Comparison of ENCODE assay signal across 2 cellular contexts in the genomic region with DNA sequence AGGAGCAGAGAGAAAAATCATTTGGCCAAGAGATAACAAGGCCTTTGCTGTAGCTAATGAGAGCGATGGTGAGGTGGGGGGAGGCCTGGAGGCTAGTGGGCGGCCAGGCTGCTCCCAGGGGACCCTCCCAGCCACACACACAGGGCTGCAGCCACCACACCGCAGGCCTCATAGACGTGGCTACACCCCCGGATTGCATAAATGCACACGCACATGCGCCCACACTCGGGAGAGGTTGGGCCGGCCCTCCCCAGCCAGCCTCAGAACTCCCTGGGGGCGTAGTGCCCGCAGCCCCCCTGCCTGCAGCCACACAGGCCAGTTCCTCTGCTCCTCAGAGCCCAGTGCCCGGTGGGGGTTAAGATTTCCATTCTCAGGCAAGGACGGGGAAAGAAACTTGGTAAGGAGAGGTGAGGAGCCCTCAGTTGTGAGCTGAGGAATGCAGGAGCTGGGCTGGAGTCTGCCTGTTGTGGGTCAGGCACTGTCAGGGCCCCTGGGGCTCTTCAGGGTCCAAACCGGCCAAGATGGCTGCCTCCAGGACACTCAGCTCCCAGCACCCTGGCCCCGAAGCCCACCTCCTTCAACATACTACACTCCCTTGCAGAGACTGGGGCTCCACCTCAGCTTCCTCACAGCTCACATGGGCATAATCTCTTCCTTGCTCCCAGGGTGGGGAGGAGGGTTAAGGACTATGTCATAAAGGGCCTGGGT.
TF ChIP-seq lines count a peak whose summit lies in the region.

No MANE protein-coding gene starts in this region.

TF ChIP-seq in GM12891, 5 proteins besides CTCF, POLR2A, EP300 and RAD21:
- no peak for TF ChIP-seq POLR2AphosphoS5 (IDR thresholded peaks at IDR 0.05; ENCODE audit: low read depth, low read length)
- peak; percentile 85 for TF ChIP-seq POU2F2 (IDR thresholded peaks at IDR 0.05; ENCODE audit: low read depth, low read length)

TF ChIP-seq in H1, 55 proteins besides CTCF, POLR2A, EP300 and RAD21:
- TF ChIP-seq EZH2 (IDR thresholded peaks at IDR 0.05; ENCODE audit: low read depth, low read length, severe bottlenecking) (no peak), CREB1 (IDR thresholded peaks at IDR 0.05) (no peak), NANOG (IDR thresholded peaks at IDR 0.05; ENCODE audit: insufficient read depth, low read depth, low read length, poor library complexity, severe bottlenecking) (no peak), CHD1 (IDR thresholded peaks at IDR 0.05; ENCODE audit: low read depth, low read length) (no peak), KDM4A (IDR thresholded peaks at IDR 0.05; ENCODE audit: low read depth, low read length, severe bottlenecking) (no peak)
